ENCODE assay signal across 8 cellular contexts in the genomic region with DNA sequence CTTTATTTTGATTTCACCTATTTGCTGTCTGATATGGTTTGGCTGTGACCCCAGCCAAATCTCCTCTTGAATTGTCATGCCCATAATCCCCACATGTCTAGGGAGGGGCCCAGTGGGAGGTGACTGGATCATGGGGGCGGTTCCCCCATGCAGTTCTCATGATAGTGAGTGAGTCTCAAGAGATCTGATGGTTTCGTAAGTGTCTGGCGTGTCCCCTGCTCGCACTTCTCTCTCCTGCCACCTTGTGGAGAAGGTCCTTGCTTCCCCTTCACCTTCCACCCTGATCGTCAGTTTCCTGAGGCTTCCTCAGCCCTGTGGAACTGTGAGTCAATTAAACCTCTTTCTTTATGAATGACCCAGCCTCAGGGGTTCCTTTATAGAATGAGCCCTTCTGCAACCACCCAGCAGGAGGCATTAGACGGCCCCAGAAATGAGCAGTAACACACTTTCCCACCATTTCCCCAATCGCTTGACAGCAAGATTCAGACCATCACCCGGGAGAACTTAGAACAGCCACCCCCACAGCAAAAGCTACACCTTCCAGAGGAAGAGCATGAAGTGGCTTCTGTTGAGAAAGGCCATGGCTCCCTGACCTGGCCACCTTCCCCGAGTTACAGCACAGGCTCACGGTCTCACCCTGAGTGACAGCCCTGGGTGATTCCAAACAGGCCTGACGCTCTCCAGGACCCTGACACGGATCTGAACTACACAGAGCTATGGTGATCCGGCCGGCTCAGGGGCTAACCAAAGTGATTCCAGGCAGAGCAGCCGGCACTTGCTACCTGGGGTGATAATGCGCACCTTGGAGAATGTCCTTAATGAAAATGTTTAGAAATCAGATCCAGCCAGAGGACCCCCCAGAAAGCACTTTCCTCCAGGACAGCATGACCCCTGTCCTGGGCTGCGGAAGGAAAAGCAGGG.
A peak's percentile ranks its signal among the peaks of the same experiment; 100 is the strongest.
DNase-seq lines count a peak whose midpoint lies in the region; ATAC-seq and TF ChIP-seq lines count a peak whose summit lies in the region.

No MANE protein-coding gene starts in this region.

- H3K4me1 Mint-ChIP-seq in HFFc6 (ENCODE audit: low read depth): peaks cover 42% of the 10 kb centered on the region

- no peaks in the 10 kb centered on the region for H3K9me2 ChIP-seq in hepatocyte (replicated peaks; ENCODE audit: insufficient read depth)

- H4K20me1 ChIP-seq in hepatocyte (ENCODE audit: insufficient read depth, poor library complexity, severe bottlenecking): no peaks in the 10 kb centered on the region

- H3K36me3 ChIP-seq in hepatocyte (replicated peaks; ENCODE audit: insufficient read depth, low read depth): no peaks in the 10 kb centered on the region

- H3K4me3 Mint-ChIP-seq in HFFc6: 0 out of 2 replicates have a peak overlapping the region, but pooled peaks have one; percentile 17

- peaks cover 11% of the 10 kb centered on the region for H3K27me3 Mint-ChIP-seq in HFFc6 (ENCODE audit: insufficient read depth)

- no peak overlapping the region for H3K27ac ChIP-seq in hepatocyte

- no peaks in the 10 kb centered on the region; the same call in 1 of the 2 replicates for H3K36me3 Mint-ChIP-seq in HFFc6 (ENCODE audit: low read depth)
- H3K36me3 Mint-ChIP-seq in activated naive CD4-positive, alpha-beta T cell treated with anti-CD3 and anti-CD28 coated beads, Interleukin-2, amount 50 U/mL, for 72 hours: no peaks in the 10 kb centered on the region

- no peaks in the 10 kb centered on the region for H3K9me3 Mint-ChIP-seq in HFFc6
- H3K9me3 Mint-ChIP-seq in activated naive CD4-positive, alpha-beta T cell treated with anti-CD3 and anti-CD28 coated beads, Interleukin-2, amount 50 U/mL, for 72 hours: no peaks in the 10 kb centered on the region

- no peaks in the 10 kb centered on the region for H3K79me2 ChIP-seq in hepatocyte

- DNase-seq in AG09319 (ENCODE audit: extremely low read depth, low read depth) (no peak), HFFc6 (peak; percentile 62), NOMO-1 treated with dmso at 0.1 percent for 144 hours (lab: John Stamatoyannopoulos, UW; ENCODE audit: unreplicated experiment) (peak; percentile 87), hepatocyte (ENCODE audit: low spot score) (peak; percentile 84)
- peak in 1 of 2 donors; percentile 38 for DNase-seq in activated naive CD4-positive, alpha-beta T cell treated with anti-CD3 and anti-CD28 coated beads, Interleukin-2, amount 50 U/mL, for 72 hours (ENCODE audit: low spot score in 2 of 2)
- peak; percentile 2 to 11 for DNase-seq in stimulated activated CD4-positive, alpha-beta T cell treated with anti-CD3 and anti-CD28 coated beads, Interleukin-12 subunit alpha, Interleukin-12 subunit beta, amount 100 ng/mL, for 24 hours (ENCODE audit: low read depth in 2 of 2)

- peak; percentile 48 to 88 for ATAC-seq in activated naive CD4-positive, alpha-beta T cell treated with anti-CD3 and anti-CD28 coated beads, Interleukin-2, amount 50 U/mL, for 72 hours
- no peak for ATAC-seq in HG03097 (IDR thresholded peaks at IDR 0.05; ENCODE audit: low FRiP score, unreplicated experiment)
- no peak for ATAC-seq in GM19463 (IDR thresholded peaks at IDR 0.05; ENCODE audit: unreplicated experiment)

- no peak overlapping the region for H3K4me3 ChIP-seq in hepatocyte

- H3K27ac Mint-ChIP-seq in HFFc6: peak overlapping the region; percentile 58; the same call in 1 of the 2 replicates
- H3K27ac Mint-ChIP-seq in activated naive CD4-positive, alpha-beta T cell treated with anti-CD3 and anti-CD28 coated beads, Interleukin-2, amount 50 U/mL, for 72 hours: peak overlapping the region in 1 of 2 donors; percentile 37

- no peaks in the 10 kb centered on the region for H3K27me3 ChIP-seq in hepatocyte

- WGBS in hepatocyte (ENCODE audit: low lambda C conversion rate, missing lambda C conversion rate): 42% methylated on average over 17 of the region's 17 CpGs

- TF ChIP-seq CTCF in AG09319 (IDR thresholded peaks at IDR 0.05; ENCODE audit: low read depth, low read length): peak; percentile 50
- peak; percentile 79 for TF ChIP-seq CTCF in HFFc6 (IDR thresholded peaks at IDR 0.05)
- peak; percentile 65 for TF ChIP-seq CTCF in hepatocyte (IDR thresholded peaks at IDR 0.05; ENCODE audit: poor library complexity)

- no peak overlapping the region for H2AFZ ChIP-seq in hepatocyte

- H3K4me1 ChIP-seq in hepatocyte (ENCODE audit: insufficient read depth): no peaks in the 10 kb centered on the region

- H3K9me3 ChIP-seq in hepatocyte (ENCODE audit: low read depth): no peaks in the 10 kb centered on the region

- H3K4me2 ChIP-seq in hepatocyte: no peak overlapping the region

Comparison
In these comparisons a context has a peak if more than half of its experiments do, and no peak if none do; other contexts are left out.
1. ATAC-seq: peak in activated naive CD4-positive, alpha-beta T cell treated with anti-CD3 and anti-CD28 coated beads, Interleukin-2, amount 50 U/mL, for 72 hours (2 of 2); none in HG03097 (single experiment) and GM19463 (single experiment).
2. Peak in every context shown above with its lines, with median percentiles within 50 percentile points of each other: CTCF ChIP-seq.